ENCODE assay signal across 21 cellular contexts in genomic region chr4:140777894-140778293, GRCh38. TPM values are rescaled to one million over a fixed set of nuclear protein-coding genes. Genes with fewer than 3 reads are reported as not detected.
DNase-seq lines count a peak whose midpoint lies in the region; ATAC-seq and TF ChIP-seq lines count a peak whose summit lies in the region.
"Had no signal": no experiment of that assay in that cellular context is flagged by ENCODE, and none has a peak within 500 bp of the region (broad histone marks: within the 10 kb centered on the region; RNA-seq: fewer than 3 reads in every experiment).

No MANE protein-coding gene starts in this region.

- 0 out of 2 replicates have a peak overlapping the region, but pooled peaks have one; percentile 5 for H2AFZ ChIP-seq in Loucy (ENCODE audit: low read length)

- H3K9me3 Mint-ChIP-seq in activated naive CD4-positive, alpha-beta T cell treated with anti-CD3 and anti-CD28 coated beads, Interleukin-2, amount 50 U/mL, for 72 hours, result no peaks in the 10 kb centered on the region
- H3K9me3 Mint-ChIP-seq: H9 had no signal

- TF ChIP-seq CTCF in Loucy (conservative IDR thresholded peaks at IDR 0.05; ENCODE audit: low read length), result no peak

- no peaks in the 10 kb centered on the region for H4K20me1 ChIP-seq in Loucy (ENCODE audit: insufficient read depth, low read length, poor library complexity, severe bottlenecking)
- H4K20me1 ChIP-seq: BLaER1 had no signal

- H3K4me2 ChIP-seq in Loucy (ENCODE audit: low read depth, low read length, poor library complexity, severe bottlenecking), result no peak overlapping the region
- H3K4me2 ChIP-seq: BLaER1 had no signal

- no peaks in the 10 kb centered on the region; the same call in 1 of the 2 replicates for H3F3A ChIP-seq in Loucy (ENCODE audit: low read depth)

- H3K4me1 ChIP-seq in Loucy (ENCODE audit: insufficient read depth, low read length, poor library complexity, severe bottlenecking), result no peaks in the 10 kb centered on the region
- H3K4me1 ChIP-seq: BLaER1 had no signal

- no peaks in the 10 kb centered on the region for H3K9me3 ChIP-seq in Loucy (ENCODE audit: insufficient read depth, low read depth, low read length)
- H3K9me3 ChIP-seq: BLaER1 had no signal

- no peak overlapping the region for H3K9ac ChIP-seq in Loucy (ENCODE audit: low read depth, low read length, poor library complexity, severe bottlenecking)
- H3K9ac ChIP-seq: BLaER1 had no signal

- H3K79me2 ChIP-seq in Loucy (ENCODE audit: insufficient read depth, low read length), result no peaks in the 10 kb centered on the region

- H3K9me2 ChIP-seq in Loucy (replicated peaks; ENCODE audit: low read depth, low read length), result no peaks in the 10 kb centered on the region

- no peaks in the 10 kb centered on the region for H3K27me3 ChIP-seq in Loucy (ENCODE audit: insufficient read depth, low read length, poor library complexity, severe bottlenecking)
- H3K27me3 ChIP-seq: BLaER1 had no signal

- H3K36me3 ChIP-seq in Loucy (ENCODE audit: insufficient read depth, low read length), result no peaks in the 10 kb centered on the region
- H3K36me3 ChIP-seq: BLaER1 had no signal

- no peak overlapping the region for H3K4me3 ChIP-seq in Loucy (ENCODE audit: low read length, poor library complexity, severe bottlenecking)
- H3K4me3 ChIP-seq: BLaER1 had no signal

- no peaks in the 10 kb centered on the region for H3K36me3 Mint-ChIP-seq in activated naive CD4-positive, alpha-beta T cell treated with anti-CD3 and anti-CD28 coated beads, Interleukin-2, amount 50 U/mL, for 72 hours
- H3K36me3 Mint-ChIP-seq: CD8-positive, alpha-beta memory T cell had no signal

- H3K27ac Mint-ChIP-seq in activated naive CD4-positive, alpha-beta T cell treated with anti-CD3 and anti-CD28 coated beads, Interleukin-2, amount 50 U/mL, for 72 hours, result no peak overlapping the region
- H3K27ac Mint-ChIP-seq: CD8-positive, alpha-beta memory T cell; H9; T-helper 17 cell had no signal

- no peak for DNase-seq in GF-D8 (lab: John Stamatoyannopoulos, UW)
- DNase-seq in epidermal melanocyte (ENCODE audit: insufficient read length, low spot score), result no peak
- DNase-seq in activated naive CD4-positive, alpha-beta T cell treated with anti-CD3 and anti-CD28 coated beads, Interleukin-2, amount 50 U/mL, for 72 hours (ENCODE audit: low spot score in 2 of 2), result no peak
- DNase-seq: CD8-positive, alpha-beta memory T cell; DND-41; GDM1; H9; MM.1S; NCI-H187 treated with DMSO at 0.1 percent for 48 hours; NCI-H2171; NCI-H446 treated with DMSO at 0.1 percent for 48 hours; NK-92 treated with Interleukin-12 subunit alpha and Interleukin-12 subunit beta, amount 100 ng/mL, for 24 hours; RPMI8226; SIG-M5; T-helper 17 cell had no signal

- ATAC-seq in GM18498 (IDR thresholded peaks at IDR 0.05; ENCODE audit: unreplicated experiment) (peak; percentile 54), GM21576 (IDR thresholded peaks at IDR 0.05; ENCODE audit: unreplicated experiment) (peak; percentile 60), HG03025 (IDR thresholded peaks at IDR 0.05; ENCODE audit: low FRiP score, unreplicated experiment) (peak; percentile 87), GM21723 (IDR thresholded peaks at IDR 0.05; ENCODE audit: unreplicated experiment) (no peak)
- ATAC-seq in activated naive CD4-positive, alpha-beta T cell treated with anti-CD3 and anti-CD28 coated beads, Interleukin-2, amount 50 U/mL, for 72 hours, result no peak
- ATAC-seq: T-helper 17 cell had no signal

RNA-seq across cellular contexts. Expression of gene TBC1D9, which starts 21.7 kb away (rescaled TPM):
- under 1 TPM in 1 of 2 donors, not detected in 1; 0.04 TPM for total RNA-seq in activated naive CD4-positive, alpha-beta T cell treated with anti-CD3 and anti-CD28 coated beads, Interleukin-2, amount 50 U/mL, for 72 hours

Comparison
In these comparisons a context has a peak if more than half of its experiments do, and no peak if none do; other contexts are left out.
1. ATAC-seq: peak in GM18498 (single experiment), GM21576 (single experiment) and HG03025 (single experiment); none in activated naive CD4-positive, alpha-beta T cell treated with anti-CD3 and anti-CD28 coated beads, Interleukin-2, amount 50 U/mL, for 72 hours (0 of 2) and GM21723 (single experiment).